Comparison of ENCODE assay signal across 13 cellular contexts in genomic region chr7:33101916-33102315, GRCh38. TPM values are rescaled to one million over a fixed set of nuclear protein-coding genes. Genes with fewer than 3 reads are reported as not detected.
DNase-seq lines count a peak whose midpoint lies in the region; ATAC-seq and TF ChIP-seq lines count a peak whose summit lies in the region.
"Had no signal": no experiment of that assay in that cellular context is flagged by ENCODE, and none has a peak within 500 bp of the region (broad histone marks: within the 10 kb centered on the region; RNA-seq: fewer than 3 reads in every experiment).

No MANE protein-coding gene starts in this region.

- no peaks in the 10 kb centered on the region for H3K27me3 Mint-ChIP-seq in activated naive CD8-positive, alpha-beta T cell
- no peaks in the 10 kb centered on the region for H3K27me3 Mint-ChIP-seq in activated naive CD8-positive, alpha-beta T cell treated with anti-CD3 and anti-CD28 coated beads for 36 hours
- H3K27me3 Mint-ChIP-seq in stimulated activated memory B cell treated with anti-CD40 and anti-IgM and Interleukin-4, amounts not matched to agents 10 μg/mL and 1 μg/mL and 100 μg/mL, for 72 hours: no peaks in the 10 kb centered on the region
- H3K27me3 Mint-ChIP-seq: CD4-positive, alpha-beta T cell had no signal

- H3K4me3 ChIP-seq in adipocyte (ENCODE audit: low read length) (no peak overlapping the region), fibroblast of pulmonary artery (replicated peaks; ENCODE audit: low read depth, low read length) (no peak overlapping the region)
- no peak overlapping the region for H3K4me3 ChIP-seq in effector memory CD4-positive, alpha-beta T cell (ENCODE audit: insufficient read depth, low read depth, low read length, poor library complexity, severe bottlenecking)
- H3K4me3 ChIP-seq: HAP-1 had no signal

- H3K27ac Mint-ChIP-seq in activated naive CD8-positive, alpha-beta T cell: peak overlapping the region; percentile 34
- no peak overlapping the region for H3K27ac Mint-ChIP-seq in activated naive CD8-positive, alpha-beta T cell treated with anti-CD3 and anti-CD28 coated beads for 36 hours
- H3K27ac Mint-ChIP-seq in stimulated activated memory B cell treated with anti-CD40 and anti-IgM and Interleukin-4, amounts not matched to agents 10 μg/mL and 1 μg/mL and 100 μg/mL, for 72 hours: peak overlapping the region; percentile 94
- H3K27ac Mint-ChIP-seq: CD4-positive, alpha-beta T cell had no signal

- H3K9ac ChIP-seq in adipocyte (ENCODE audit: low read length): no peak overlapping the region

- peaks cover 11% of the 10 kb centered on the region for H3K4me1 ChIP-seq in adipocyte (ENCODE audit: control insufficient read depth, insufficient read depth, low read length)
- H3K4me1 ChIP-seq in effector memory CD4-positive, alpha-beta T cell (ENCODE audit: control insufficient read depth, insufficient read depth, low read length, poor library complexity, severe bottlenecking): peaks cover 2% of the 10 kb centered on the region
- H3K4me1 ChIP-seq: HAP-1 had no signal

- no peak for TF ChIP-seq CTCF in fibroblast of pulmonary artery (IDR thresholded peaks at IDR 0.05; ENCODE audit: low read length, missing control alignments)

- H3K9me3 Mint-ChIP-seq in activated naive CD8-positive, alpha-beta T cell (ENCODE audit: low read depth): no peaks in the 10 kb centered on the region
- H3K9me3 Mint-ChIP-seq in activated naive CD8-positive, alpha-beta T cell treated with anti-CD3 and anti-CD28 coated beads for 36 hours: no peaks in the 10 kb centered on the region
- H3K9me3 Mint-ChIP-seq in stimulated activated memory B cell treated with anti-CD40 and anti-IgM and Interleukin-4, amounts not matched to agents 10 μg/mL and 1 μg/mL and 100 μg/mL, for 72 hours: no peaks in the 10 kb centered on the region
- H3K9me3 Mint-ChIP-seq: CD4-positive, alpha-beta T cell had no signal

- peaks cover 53% of the 10 kb centered on the region for H3K36me3 ChIP-seq in adipocyte (ENCODE audit: control insufficient read depth, insufficient read depth, low read length, severe bottlenecking)
- H3K36me3 ChIP-seq in effector memory CD4-positive, alpha-beta T cell (ENCODE audit: control insufficient read depth, insufficient read depth, low read length): peaks cover 54% of the 10 kb centered on the region

- ATAC-seq in stimulated activated memory B cell treated with anti-CD40 and anti-IgM and Interleukin-4, amounts not matched to agents 10 μg/mL and 1 μg/mL and 100 μg/mL, for 72 hours: no peak
- ATAC-seq in GM19397 (IDR thresholded peaks at IDR 0.05; ENCODE audit: unreplicated experiment): no peak

- H3K9me3 ChIP-seq in adipocyte (ENCODE audit: control insufficient read depth, low read length): no peaks in the 10 kb centered on the region
- no peaks in the 10 kb centered on the region for H3K9me3 ChIP-seq in effector memory CD4-positive, alpha-beta T cell (ENCODE audit: control insufficient read depth, low read length)
- H3K9me3 ChIP-seq: HAP-1 had no signal

- H3K4me1 Mint-ChIP-seq in activated naive CD8-positive, alpha-beta T cell (ENCODE audit: low read depth): peaks cover 33% of the 10 kb centered on the region
- peaks cover 15% of the 10 kb centered on the region for H3K4me1 Mint-ChIP-seq in activated naive CD8-positive, alpha-beta T cell treated with anti-CD3 and anti-CD28 coated beads for 36 hours
- H3K4me1 Mint-ChIP-seq in stimulated activated memory B cell treated with anti-CD40 and anti-IgM and Interleukin-4, amounts not matched to agents 10 μg/mL and 1 μg/mL and 100 μg/mL, for 72 hours: peaks cover 66% of the 10 kb centered on the region

- no peak overlapping the region for H3K4me3 Mint-ChIP-seq in activated naive CD8-positive, alpha-beta T cell
- H3K4me3 Mint-ChIP-seq in activated naive CD8-positive, alpha-beta T cell treated with anti-CD3 and anti-CD28 coated beads for 36 hours: no peak overlapping the region
- H3K4me3 Mint-ChIP-seq in stimulated activated memory B cell treated with anti-CD40 and anti-IgM and Interleukin-4, amounts not matched to agents 10 μg/mL and 1 μg/mL and 100 μg/mL, for 72 hours: no peak overlapping the region
- H3K4me3 Mint-ChIP-seq: CD4-positive, alpha-beta T cell had no signal

- H3K36me3 Mint-ChIP-seq in activated naive CD8-positive, alpha-beta T cell: peaks cover 6% of the 10 kb centered on the region
- H3K36me3 Mint-ChIP-seq in activated naive CD8-positive, alpha-beta T cell treated with anti-CD3 and anti-CD28 coated beads for 36 hours: peaks cover 1% of the 10 kb centered on the region
- H3K36me3 Mint-ChIP-seq in stimulated activated memory B cell treated with anti-CD40 and anti-IgM and Interleukin-4, amounts not matched to agents 10 μg/mL and 1 μg/mL and 100 μg/mL, for 72 hours: peaks cover 48% of the 10 kb centered on the region

- no peak for DNase-seq in activated naive CD8-positive, alpha-beta T cell treated with anti-CD3 and anti-CD28 coated beads for 36 hours
- DNase-seq in adipocyte (ENCODE audit: low read depth) (peak; percentile 55), fibroblast of pulmonary artery (ENCODE audit: low read depth) (peak; percentile 41), HT-29 (ENCODE audit: low spot score) (no peak)
- no peak for DNase-seq in effector memory CD4-positive, alpha-beta T cell
- DNase-seq: C1 segment of cervical spinal cord; CD4-positive, alpha-beta T cell; GOT3 had no signal

- H3K27ac ChIP-seq in effector memory CD4-positive, alpha-beta T cell (ENCODE audit: insufficient read depth, low read length, poor library complexity, severe bottlenecking): no peak overlapping the region
- H3K27ac ChIP-seq: 22Rv1 had no signal

- H3K27me3 ChIP-seq in adipocyte (replicated peaks; ENCODE audit: control insufficient read depth, insufficient read depth, low read length): no peaks in the 10 kb centered on the region
- no peaks in the 10 kb centered on the region for H3K27me3 ChIP-seq in effector memory CD4-positive, alpha-beta T cell (replicated peaks; ENCODE audit: control insufficient read depth, insufficient read depth, low read length, poor library complexity, severe bottlenecking)

RNA-seq across cellular contexts. Expression of gene RP9, which starts 7.3 kb away (rescaled TPM):
- total RNA-seq in activated naive CD8-positive, alpha-beta T cell treated with anti-CD3 and anti-CD28 coated beads for 36 hours: 10 to 100 TPM; 21.4 to 23.6 TPM
- 12.0 and 12.6 TPM in 2 replicates for total RNA-seq in HT-29 (2014; rRNA removed; shearing (Covaris generic))

RNA-seq across cellular contexts. Expression of gene BBS9, which starts 27.4 kb away (rescaled TPM):
- total RNA-seq in activated naive CD8-positive, alpha-beta T cell treated with anti-CD3 and anti-CD28 coated beads for 36 hours: 1 to 10 TPM; 4.3 to 5.9 TPM
- total RNA-seq in HT-29 (2014; rRNA removed; shearing (Covaris generic)): 0.57 and 3.8 TPM in 2 replicates

RNA-seq across cellular contexts. Expression of gene NT5C3A, which starts 39.3 kb away (rescaled TPM):
- 10 to 100 TPM; 45.3 to 48.7 TPM for total RNA-seq in activated naive CD8-positive, alpha-beta T cell treated with anti-CD3 and anti-CD28 coated beads for 36 hours
- 30.6 and 35.6 TPM in 2 replicates for total RNA-seq in HT-29 (2014; rRNA removed; shearing (Covaris generic))

Comparison
In these comparisons a context has a peak if more than half of its experiments do, and no peak if none do; other contexts are left out.
1. DNase-seq: peak in adipocyte (single experiment) and fibroblast of pulmonary artery (single experiment); none in activated naive CD8-positive, alpha-beta T cell treated with anti-CD3 and anti-CD28 coated beads for 36 hours (single experiment), effector memory CD4-positive, alpha-beta T cell (0 of 3) and HT-29 (single experiment).